8 cellular contexts compared by ENCODE assay signal in genomic region chr1:111219466-111220286, GRCh38. TPM values are rescaled to one million over a fixed set of nuclear protein-coding genes. Genes with fewer than 3 reads are reported as not detected.
A peak's percentile ranks its signal among the peaks of the same experiment; 100 is the strongest.
DNase-seq lines count a peak whose midpoint lies in the region; ATAC-seq and TF ChIP-seq lines count a peak whose summit lies in the region.

No MANE protein-coding gene starts in this region.

- H3K36me3 Mint-ChIP-seq in T-cell = no peaks in the 10 kb centered on the region
- no peaks in the 10 kb centered on the region for H3K36me3 Mint-ChIP-seq in natural killer cell treated with Interleukin-12 subunit alpha and Interleukin-12 subunit beta and Interleukin-15 and Interleukin-18, amount 100 ng/mL, for 72 hours

- DNase-seq in T-cell = peak in 2 of 34 experiments; percentile 19 to 33
- no peak for DNase-seq in natural killer cell treated with Interleukin-12 subunit alpha and Interleukin-12 subunit beta and Interleukin-15 and Interleukin-18, amount 100 ng/mL, for 72 hours (ENCODE audit: low spot score)
- no peak for DNase-seq in omental fat pad (ENCODE audit: low spot score)
- no peak for DNase-seq in DMS153 (lab: John Stamatoyannopoulos, UW)
- DNase-seq in NCI-H2171 (lab: John Stamatoyannopoulos, UW) = no peak

- POLR2A ChIA-PET in T-cell (lab: Charles Lee) = interaction anchor here (0.6 to 1.3 kb wide), 3 partner anchors 12 to 373 kb away, joined by 3 to 6 read pairs (median 3); no protein-coding TSS in a partner anchor

- peak; percentile 62 for TF ChIP-seq POLR2A in GM18951 (IDR thresholded peaks at IDR 0.05; ENCODE audit: extremely low read depth, insufficient read depth, insufficient read length)

- H3K4me3 Mint-ChIP-seq in T-cell = peak overlapping the region; percentile 34 to 81 (median 37)
- H3K4me3 Mint-ChIP-seq in natural killer cell treated with Interleukin-12 subunit alpha and Interleukin-12 subunit beta and Interleukin-15 and Interleukin-18, amount 100 ng/mL, for 72 hours = peak overlapping the region; percentile 76

- TF ChIP-seq CTCF in omental fat pad (IDR thresholded peaks at IDR 0.05) = no peak

- H3K9me3 Mint-ChIP-seq in T-cell = peaks cover 0 to 11% (median 9%) of the 10 kb centered on the region in 3 donors
- no peaks in the 10 kb centered on the region for H3K9me3 Mint-ChIP-seq in natural killer cell treated with Interleukin-12 subunit alpha and Interleukin-12 subunit beta and Interleukin-15 and Interleukin-18, amount 100 ng/mL, for 72 hours

- peaks cover 0 to 2% of the 10 kb centered on the region in 2 donors for H3K27me3 Mint-ChIP-seq in T-cell
- H3K27me3 Mint-ChIP-seq in natural killer cell treated with Interleukin-12 subunit alpha and Interleukin-12 subunit beta and Interleukin-15 and Interleukin-18, amount 100 ng/mL, for 72 hours = no peaks in the 10 kb centered on the region

- peak overlapping the region; percentile 95 to 96 for H3K27ac Mint-ChIP-seq in T-cell
- H3K27ac Mint-ChIP-seq in natural killer cell treated with Interleukin-12 subunit alpha and Interleukin-12 subunit beta and Interleukin-15 and Interleukin-18, amount 100 ng/mL, for 72 hours = peak overlapping the region; percentile 85 to 87

- H3K4me1 Mint-ChIP-seq in T-cell = peaks cover 94 to 100% (median 95%) of the 10 kb centered on the region in 3 donors
- H3K4me1 Mint-ChIP-seq in natural killer cell treated with Interleukin-12 subunit alpha and Interleukin-12 subunit beta and Interleukin-15 and Interleukin-18, amount 100 ng/mL, for 72 hours (ENCODE audit: low read depth in 2 of 2) = peaks cover 86 to 95% of the 10 kb centered on the region in 2 donors

- in situ Hi-C loops in GM18951 (cut with MboI; ENCODE audit: low sequenced_read_pairs, unreplicated experiment) = loop anchor here (10.0 kb wide), 1 partner anchor 185 kb away; no protein-coding TSS in a partner anchor

- CTCF ChIA-PET in T-cell (lab: Charles Lee) = interaction anchor here in 1 of 2 donors (0.8 to 5.6 kb wide), 6 partner anchors 13 to 181 kb away, joined by 3 to 50 read pairs (median 4); partner anchors contain the start of gene DENND2D

- peak; percentile 36 for ATAC-seq in HG02884 (IDR thresholded peaks at IDR 0.05; ENCODE audit: unreplicated experiment)
- no peak for ATAC-seq in T-cell (replicated peaks in 1 of 4)
- ATAC-seq in natural killer cell treated with Interleukin-12 subunit alpha and Interleukin-12 subunit beta and Interleukin-15 and Interleukin-18, amount 100 ng/mL, for 72 hours = peak; percentile 21 to 39
- no peak for ATAC-seq in omental fat pad (ENCODE audit: low FRiP score)
- no peak for ATAC-seq in GM21515 (IDR thresholded peaks at IDR 0.05; ENCODE audit: unreplicated experiment)

RNA-seq across cellular contexts. Expression of gene CHI3L2, which starts 7.8 kb away (rescaled TPM):
- total RNA-seq in T-cell = 10 to 100 TPM in 4 of 5 donors, 1 to 10 TPM in 1; 3.6 to 28.1 (median 10.9) TPM
- 10 to 100 TPM in 1 of 2 donors, 1 to 10 TPM in 1; 4.3 to 30.6 TPM for total RNA-seq in natural killer cell treated with Interleukin-12 subunit alpha and Interleukin-12 subunit beta and Interleukin-15 and Interleukin-18, amount 100 ng/mL, for 72 hours
- total RNA-seq in omental fat pad = 10 to 100 TPM in 1 of 4 donors, 1 to 10 TPM in 3; 1.2 to 28.5 (median 6.1) TPM

RNA-seq across cellular contexts. Expression of gene DENND2D, which starts 19.2 kb away (rescaled TPM):
- total RNA-seq in T-cell (100 to 1,000 TPM; 128 to 234 (median 222) TPM), omental fat pad (10 to 100 TPM; 19.5 to 41.7 (median 27.8) TPM)
- total RNA-seq in natural killer cell treated with Interleukin-12 subunit alpha and Interleukin-12 subunit beta and Interleukin-15 and Interleukin-18, amount 100 ng/mL, for 72 hours = 100 to 1,000 TPM; 103 to 118 TPM

Comparison
In these comparisons a context has a peak if more than half of its experiments do, and no peak if none do; other contexts are left out.
1. ATAC-seq: peak in HG02884 (single experiment) and natural killer cell treated with Interleukin-12 subunit alpha and Interleukin-12 subunit beta and Interleukin-15 and Interleukin-18, amount 100 ng/mL, for 72 hours (2 of 2); none in T-cell (0 of 4), omental fat pad (single experiment) and GM21515 (single experiment).